In genomic region chr12:65123435-65124063, GRCh38 we compare ENCODE assay signal across 8 cellular contexts. TPM values are rescaled to one million over a fixed set of nuclear protein-coding genes. Genes with fewer than 3 reads are reported as not detected.
DNase-seq lines count a peak whose midpoint lies in the region; ATAC-seq, FAIRE-seq and TF ChIP-seq lines count a peak whose summit lies in the region.

No MANE protein-coding gene starts in this region.

- POLR2A ChIA-PET in PC-3 (lab: Charles Lee; ENCODE audit: unreplicated experiment) = no interaction called here

- H3F3A ChIP-seq in DOHH2 (ENCODE audit: control insufficient read depth, insufficient read depth) (no peaks in the 10 kb centered on the region), PC-3 (ENCODE audit: low read length, unreplicated experiment) (no peaks in the 10 kb centered on the region)

- H3K9me3 ChIP-seq in DOHH2 (ENCODE audit: control insufficient read depth, insufficient read depth, low read length) (no peaks in the 10 kb centered on the region), PC-3 (ENCODE audit: low read length) (no peaks in the 10 kb centered on the region)

- no peak overlapping the region for H3K9ac ChIP-seq in PC-3 (ENCODE audit: low read length)

- TF ChIP-seq CTCF in DOHH2 (IDR thresholded peaks at IDR 0.05; ENCODE audit: low read depth, low read length, poor library complexity, severe bottlenecking) (peak; percentile 55), PC-3 (conservative IDR thresholded peaks at IDR 0.05; ENCODE audit: low read depth, low read length) (peak; percentile 86), endothelial cell (IDR thresholded peaks at IDR 0.05; ENCODE audit: unreplicated experiment) (peak; percentile 74), progenitor cell of endocrine pancreas (IDR thresholded peaks at IDR 0.05; ENCODE audit: unreplicated experiment) (peak; percentile 81)

- DNase-seq in HTR-8/SVneo (ENCODE audit: insufficient read length, low spot score) = peak; percentile 14
- peak; percentile 66 for DNase-seq in PC-3
- DNase-seq in endothelial cell (ENCODE audit: low spot score) = peak; percentile 17
- DNase-seq in progenitor cell of endocrine pancreas (ENCODE audit: low spot score, unreplicated experiment) = no peak
- no peak for DNase-seq in mesenteric fat pad (ENCODE audit: low spot score)
- no peak for DNase-seq in activated gamma-delta T cell treated with Interleukin-2 at 50 U/mL for 16 hours

- no peak; the same call in 1 of the 2 replicates for ATAC-seq in PC-3
- no peak for ATAC-seq in HG02610 (IDR thresholded peaks at IDR 0.05; ENCODE audit: unreplicated experiment)

- H3K27me3 ChIP-seq in DOHH2 (ENCODE audit: control insufficient read depth, low read length) (peaks cover 12% of the 10 kb centered on the region), PC-3 (ENCODE audit: low read length) (peaks cover 51% of the 10 kb centered on the region)

- intact Hi-C loops in PC-3 (cut with micrococcal nuclease) = loop anchor here (1.0 to 2.0 kb wide), 3 partner anchors 232 to 327 kb away; no protein-coding TSS in a partner anchor

- no peak overlapping the region for H3K27ac ChIP-seq in DOHH2 (ENCODE audit: low read depth, low read length)
- no peak overlapping the region for H3K27ac ChIP-seq in PC-3 (ENCODE audit: low read length)

- no peaks in the 10 kb centered on the region for H3K36me3 ChIP-seq in DOHH2 (ENCODE audit: control insufficient read depth, low read length)
- H3K36me3 ChIP-seq in PC-3 (ENCODE audit: low read depth, low read length) = no peaks in the 10 kb centered on the region

- no peaks in the 10 kb centered on the region for H3K4me1 ChIP-seq in DOHH2 (ENCODE audit: control insufficient read depth, low read length)
- H3K4me1 ChIP-seq in PC-3 (ENCODE audit: insufficient read depth, low read length) = peaks cover 7% of the 10 kb centered on the region

- H4K20me1 ChIP-seq in DOHH2 (ENCODE audit: control insufficient read depth, insufficient read depth, low read depth, low read length) (no peaks in the 10 kb centered on the region), PC-3 (ENCODE audit: low read length) (no peaks in the 10 kb centered on the region)

- no peaks in the 10 kb centered on the region for H3K79me2 ChIP-seq in DOHH2 (ENCODE audit: control insufficient read depth, low read length)
- no peaks in the 10 kb centered on the region for H3K79me2 ChIP-seq in PC-3 (ENCODE audit: low read length)

- no peak overlapping the region for H3K27ac Mint-ChIP-seq in endothelial cell (ENCODE audit: unreplicated experiment)
- H3K27ac Mint-ChIP-seq in progenitor cell of endocrine pancreas = no peak overlapping the region

- H3K36me3 Mint-ChIP-seq in endothelial cell (ENCODE audit: low read depth, unreplicated experiment) (no peaks in the 10 kb centered on the region), progenitor cell of endocrine pancreas (ENCODE audit: insufficient read depth) (no peaks in the 10 kb centered on the region)

- no peak overlapping the region for H3K4me3 ChIP-seq in DOHH2 (ENCODE audit: low read length)
- no peak overlapping the region for H3K4me3 ChIP-seq in PC-3 (ENCODE audit: low read length)

- H3K4me1 Mint-ChIP-seq in endothelial cell (ENCODE audit: unreplicated experiment) (peaks cover 5% of the 10 kb centered on the region), progenitor cell of endocrine pancreas (ENCODE audit: low read depth) (no peaks in the 10 kb centered on the region)

- H3K9me2 ChIP-seq in DOHH2 (replicated peaks; ENCODE audit: control insufficient read depth, low read length) (no peaks in the 10 kb centered on the region), PC-3 (replicated peaks; ENCODE audit: low read length) (no peaks in the 10 kb centered on the region)

- no peaks in the 10 kb centered on the region for H3K9me3 Mint-ChIP-seq in endothelial cell (ENCODE audit: unreplicated experiment)
- no peaks in the 10 kb centered on the region for H3K9me3 Mint-ChIP-seq in progenitor cell of endocrine pancreas (ENCODE audit: low read depth)

- H2AFZ ChIP-seq in PC-3 (ENCODE audit: low read length) = no peak overlapping the region

- H3K4me3 Mint-ChIP-seq in endothelial cell (ENCODE audit: unreplicated experiment) (no peak overlapping the region), progenitor cell of endocrine pancreas (ENCODE audit: low read depth) (no peak overlapping the region)

- no peak overlapping the region for H3K4me2 ChIP-seq in DOHH2 (ENCODE audit: low read length)
- peak overlapping the region; percentile 40; the same call in 1 of the 2 replicates for H3K4me2 ChIP-seq in PC-3 (ENCODE audit: low read length)

- CTCF ChIA-PET in PC-3 (lab: Charles Lee) = interaction anchor here (0.6 kb wide), 1 partner anchor 18 kb away, joined by 3 read pairs; no protein-coding TSS in a partner anchor

- no TSS peak for BruUV-seq in PC-3 (replicated peaks; lab: Mats Ljungman, UMichigan)

- no peak for FAIRE-seq in HTR-8/SVneo (lab: Jason Lieb, UNC)

- peaks cover 5% of the 10 kb centered on the region for H3K27me3 Mint-ChIP-seq in endothelial cell (ENCODE audit: unreplicated experiment)
- H3K27me3 Mint-ChIP-seq in progenitor cell of endocrine pancreas = peaks cover 41% of the 10 kb centered on the region

RNA-seq across cellular contexts. Expression of gene WIF1, which starts 2.4 kb away (rescaled TPM):
- total RNA-seq in PC-3 (2014; rRNA removed) (not detected in 2 replicates), endothelial cell (ENCODE audit: unreplicated experiment) (not detected), progenitor cell of endocrine pancreas (0.22 and 0.31 TPM in 2 replicates), mesenteric fat pad (1.8 TPM)

RNA-seq across cellular contexts. Expression of gene LEMD3, which starts 45.8 kb away (rescaled TPM):
- total RNA-seq in PC-3 (2014; rRNA removed) = 57.8 and 71.5 TPM in 2 replicates
- total RNA-seq in endothelial cell (ENCODE audit: unreplicated experiment) = 22.1 TPM
- 38.9 and 40.2 TPM in 2 replicates for total RNA-seq in progenitor cell of endocrine pancreas
- 26.1 TPM for total RNA-seq in mesenteric fat pad

Comparison
In these comparisons a context has a peak if more than half of its experiments do, and no peak if none do; other contexts are left out.
1. DNase-seq: peak in HTR-8/SVneo (single experiment), PC-3 (single experiment) and endothelial cell (single experiment); none in progenitor cell of endocrine pancreas (single experiment), mesenteric fat pad (single experiment) and activated gamma-delta T cell treated with Interleukin-2 at 50 U/mL for 16 hours (single experiment).
2. Peak in every context shown above with its lines, with median percentiles within 50 percentile points of each other: CTCF ChIP-seq.